In genomic region chr4:45629717-45630116, GRCh38 we compare ENCODE assay signal across 14 cellular contexts.
"Had no signal": no experiment of that assay in that cellular context is flagged by ENCODE, and none has a peak within 500 bp of the region (broad histone marks: within the 10 kb centered on the region; RNA-seq: fewer than 3 reads in every experiment).

No MANE protein-coding gene starts in this region.

- H3K9me3 ChIP-seq: gastrocnemius medialis, neutrophil, right lobe of liver, suprapubic skin, upper lobe of left lung had no signal

- H3K4me3 ChIP-seq: gastrocnemius medialis, right lobe of liver, smooth muscle cell, suprapubic skin, upper lobe of left lung had no signal

- H3K27ac ChIP-seq: gastrocnemius medialis, neutrophil, right lobe of liver, suprapubic skin, upper lobe of left lung had no signal

- ATAC-seq: gastrocnemius medialis, natural killer cell, right lobe of liver had no signal

- H3K27me3 ChIP-seq: gastrocnemius medialis, neutrophil, right lobe of liver, suprapubic skin, upper lobe of left lung had no signal

- DNase-seq: activated CD4-positive, CD25-positive, alpha-beta regulatory T cell treated with anti-CD3 and anti-CD28 coated beads, Interleukin-2, amount 50 U/mL, for 72 hours; activated naive CD4-positive, alpha-beta T cell treated with anti-CD3 and anti-CD28 coated beads, Interleukin-2, amount 10 ng/mL, durations not matched to agents 7 days and 5 days; effector memory CD4-positive, alpha-beta T cell; gastrocnemius medialis; mesenchymal stem cell; natural killer cell; right lobe of liver; stimulated activated CD4-positive, alpha-beta T cell treated with anti-CD3 and anti-CD28 coated beads, Interleukin-4, amount 100 ng/mL, for 4 hours; stimulated activated CD8-positive, alpha-beta memory T cell treated with anti-CD3 and anti-CD28 coated beads, Interleukin-4, amount 100 ng/mL, for 48 hours; stimulated activated naive CD4-positive, alpha-beta T cell treated with Interleukin-2 at 50 U/mL for 16 hours; upper lobe of left lung had no signal

- H3K36me3 ChIP-seq: gastrocnemius medialis, neutrophil, right lobe of liver, suprapubic skin, upper lobe of left lung had no signal

- H3K4me1 ChIP-seq: gastrocnemius medialis, right lobe of liver, suprapubic skin, upper lobe of left lung had no signal
